Comparison of ENCODE assay signal across 1 cellular context in genomic region chr14:70779667-70780066, GRCh38.
TF ChIP-seq lines count a peak whose summit lies in the region.

No MANE protein-coding gene starts in this region.

TF ChIP-seq in GM12891, 5 proteins besides CTCF, POLR2A, EP300 and RAD21:
- TF ChIP-seq TAF1 (IDR thresholded peaks at IDR 0.05; ENCODE audit: low read depth, low read length) = no peak
- TF ChIP-seq POU2F2 (IDR thresholded peaks at IDR 0.05; ENCODE audit: low read depth, low read length) = no peak
TF ChIP-seq in GM12891: peak in this region for 0.
